In the genomic region with DNA sequence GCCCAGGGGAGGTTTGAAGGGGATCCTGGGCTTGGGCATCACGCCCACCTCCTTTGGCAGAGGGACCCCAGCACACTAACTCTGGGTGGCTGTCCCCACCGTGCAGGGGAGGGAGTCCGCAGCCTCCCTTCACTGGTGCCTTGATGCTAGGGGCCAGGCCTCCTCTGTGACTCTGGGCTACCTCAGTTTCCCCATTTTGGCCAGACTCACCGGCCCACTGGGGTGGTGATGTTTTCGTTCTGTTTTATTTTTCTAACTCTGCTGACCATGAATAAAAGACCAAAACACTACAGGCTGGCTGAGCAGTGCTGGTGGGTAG, we compare ENCODE assay signal across 1 cellular context.
TF ChIP-seq lines count a peak whose summit lies in the region.

No MANE protein-coding gene starts in this region.

TF ChIP-seq in HCT116, 20 proteins besides CTCF, POLR2A, EP300 and RAD21 (continued from another document):
- TF ChIP-seq CBX3 (IDR thresholded peaks at IDR 0.05; ENCODE audit: low read depth) (no peak), YY1 (IDR thresholded peaks at IDR 0.05; ENCODE audit: extremely low read depth, insufficient replicate concordance, low read depth, low read length) (no peak)
